ENCODE assay signal across 8 cellular contexts in genomic region chr19:50325310-50326100, GRCh38. TPM values are rescaled to one million over a fixed set of nuclear protein-coding genes. Genes with fewer than 3 reads are reported as not detected.
A peak's percentile ranks its signal among the peaks of the same experiment; 100 is the strongest.
DNase-seq lines count a peak whose midpoint lies in the region; TF ChIP-seq lines count a peak whose summit lies in the region.

No MANE protein-coding gene starts in this region.

- no TSS peak for BruUV-seq in A673 (replicated peaks; lab: Mats Ljungman, UMichigan)

- no peak overlapping the region for H2BK15ac ChIP-seq in mesendoderm (replicated peaks; ENCODE audit: low read depth)

- H3K27ac Mint-ChIP-seq in activated CD4-positive, alpha-beta T cell treated with anti-CD3 and anti-CD28 coated beads, Interleukin-2, amount 10 ng/mL, durations not matched to agents 7 days and 5 days: peak overlapping the region; percentile 60

- H3K79me1 ChIP-seq in mesendoderm (ENCODE audit: low read length): no peaks in the 10 kb centered on the region

- peak overlapping the region; percentile 67 for H3K56ac ChIP-seq in mesendoderm (ENCODE audit: low read length)

- CTCF ChIA-PET in A673 (lab: Charles Lee): interaction anchor here (0.9 kb wide), 1 partner anchor 32 kb away, joined by 3 read pairs; no protein-coding TSS in a partner anchor
- CTCF ChIA-PET in activated CD4-positive, alpha-beta T cell treated with anti-CD3 and anti-CD28 coated beads, Interleukin-2, amount 10 ng/mL, durations not matched to agents 7 days and 5 days (lab: Charles Lee): interaction anchor here (0.5 to 1.5 kb wide), 7 partner anchors 9 to 650 kb away, joined by 3 to 5 read pairs (median 3); no protein-coding TSS in a partner anchor

- H3K27ac ChIP-seq in A673 (ENCODE audit: low read depth, low read length, poor library complexity, severe bottlenecking): no peak overlapping the region
- no peak overlapping the region for H3K27ac ChIP-seq in mesendoderm (ENCODE audit: low read depth, low read length)
- no peak overlapping the region for H3K27ac ChIP-seq in ascending aorta

- H3K4me1 Mint-ChIP-seq in activated CD4-positive, alpha-beta T cell treated with anti-CD3 and anti-CD28 coated beads, Interleukin-2, amount 10 ng/mL, durations not matched to agents 7 days and 5 days: peaks cover 37% of the 10 kb centered on the region

- peaks cover 23% of the 10 kb centered on the region for H3K27me3 Mint-ChIP-seq in activated CD4-positive, alpha-beta T cell treated with anti-CD3 and anti-CD28 coated beads, Interleukin-2, amount 10 ng/mL, durations not matched to agents 7 days and 5 days

- TF ChIP-seq CTCF in A673 (conservative IDR thresholded peaks at IDR 0.05; ENCODE audit: low read depth, low read length) (no peak), ascending aorta (IDR thresholded peaks at IDR 0.05) (no peak)

- no CpG with 5 or more reads among the region's 48 CpGs for WGBS in mesendoderm (ENCODE audit: extremely low coverage, insufficient coverage, low lambda C conversion rate)

- H3K9ac ChIP-seq in mesendoderm (ENCODE audit: low read length): peak overlapping the region; percentile 63

- no peak overlapping the region for H2AK5ac ChIP-seq in mesendoderm (ENCODE audit: low read length)

- no peaks in the 10 kb centered on the region for H3K79me2 ChIP-seq in mesendoderm (ENCODE audit: control insufficient read depth, insufficient read depth, low read length)

- peaks cover 25% of the 10 kb centered on the region for H3K27me3 ChIP-seq in A673 (replicated peaks; ENCODE audit: insufficient read depth, low read depth, low read length, poor library complexity)
- H3K27me3 ChIP-seq in mesendoderm (ENCODE audit: insufficient read depth, low read length, poor library complexity): peaks cover 15% of the 10 kb centered on the region
- no peaks in the 10 kb centered on the region for H3K27me3 ChIP-seq in ascending aorta

- H3K4me1 ChIP-seq in A673 (ENCODE audit: insufficient read depth, low read length, poor library complexity, severe bottlenecking) (peaks cover 9% of the 10 kb centered on the region), mesendoderm (ENCODE audit: control insufficient read depth, low read depth, low read length) (peaks cover 2% of the 10 kb centered on the region), ascending aorta (peaks cover 3 to 17% of the 10 kb centered on the region in 2 donors)

- POLR2A ChIA-PET in A673 (lab: Charles Lee; ENCODE audit: low non-redundant PET): no interaction called here
- POLR2A ChIA-PET in activated CD4-positive, alpha-beta T cell treated with anti-CD3 and anti-CD28 coated beads, Interleukin-2, amount 10 ng/mL, durations not matched to agents 7 days and 5 days (lab: Charles Lee): interaction anchor here (0.5 kb wide), 1 partner anchor 23 kb away, joined by 4 read pairs; no protein-coding TSS in a partner anchor

- H3K4ac ChIP-seq in mesendoderm (ENCODE audit: low read depth, low read length): no peak overlapping the region

- no peaks in the 10 kb centered on the region for H3K9me3 ChIP-seq in A673 (ENCODE audit: low read depth, low read length, poor library complexity, severe bottlenecking)
- H3K9me3 ChIP-seq in ascending aorta: no peaks in the 10 kb centered on the region

- no peak overlapping the region for H2BK5ac ChIP-seq in mesendoderm (ENCODE audit: low read length)

- H3K4me3 ChIP-seq in A673 (ENCODE audit: low read depth, low read length, poor library complexity, severe bottlenecking) (peak overlapping the region; percentile 30), mesendoderm (ENCODE audit: low read length) (peak overlapping the region; percentile 25), ascending aorta (no peak overlapping the region)

- H3K36me3 ChIP-seq in A673 (ENCODE audit: insufficient read depth, low read length, poor library complexity, severe bottlenecking) (no peaks in the 10 kb centered on the region), mesendoderm (ENCODE audit: control insufficient read depth, insufficient read depth, low read length) (no peaks in the 10 kb centered on the region), ascending aorta (no peaks in the 10 kb centered on the region)

- DNase-seq in A673 (ENCODE audit: low spot score) (peak; percentile 86), GOT3 (lab: John Stamatoyannopoulos, UW) (peak; percentile 30), NCI-H510A treated with DMSO at 0.1 percent for 48 hours (lab: John Stamatoyannopoulos, UW) (peak; percentile 95), dermis blood vessel endothelial cell (peak; percentile 78), mesendoderm (peak; percentile 96), ascending aorta (ENCODE audit: low spot score in 2 of 2) (no peak)
- DNase-seq in activated CD4-positive, alpha-beta T cell treated with anti-CD3 and anti-CD28 coated beads, Interleukin-2, amount 10 ng/mL, durations not matched to agents 7 days and 5 days: peak; percentile 77
- peak; percentile 30 to 45 for DNase-seq in stimulated activated CD8-positive, alpha-beta memory T cell treated with anti-CD3 and anti-CD28 coated beads, Interleukin-7, amount 100 ng/mL, for 1 hour (ENCODE audit: low read depth in 2 of 2)

- no peak overlapping the region for H4K5ac ChIP-seq in mesendoderm (ENCODE audit: low read length)

- peaks cover 4% of the 10 kb centered on the region for H3K9me3 Mint-ChIP-seq in activated CD4-positive, alpha-beta T cell treated with anti-CD3 and anti-CD28 coated beads, Interleukin-2, amount 10 ng/mL, durations not matched to agents 7 days and 5 days

- H3K23ac ChIP-seq in mesendoderm (ENCODE audit: low read length): no peak overlapping the region

- H4K8ac ChIP-seq in mesendoderm (ENCODE audit: low read depth, low read length): no peak overlapping the region

- peak overlapping the region; percentile 36 for H3K4me2 ChIP-seq in mesendoderm (ENCODE audit: low read length)

- peaks cover 12% of the 10 kb centered on the region for H3K36me3 Mint-ChIP-seq in activated CD4-positive, alpha-beta T cell treated with anti-CD3 and anti-CD28 coated beads, Interleukin-2, amount 10 ng/mL, durations not matched to agents 7 days and 5 days (ENCODE audit: low read depth)

- H3K4me3 Mint-ChIP-seq in activated CD4-positive, alpha-beta T cell treated with anti-CD3 and anti-CD28 coated beads, Interleukin-2, amount 10 ng/mL, durations not matched to agents 7 days and 5 days: peak overlapping the region; percentile 58

- no peak overlapping the region for H3K18ac ChIP-seq in mesendoderm (ENCODE audit: low read length)

- intact Hi-C loops in A673 (cut with micrococcal nuclease; ENCODE audit: unreplicated experiment) (no loop called here), ascending aorta (cut with DNase I) (no loop called here)

- H2BK120ac ChIP-seq in mesendoderm (ENCODE audit: low read depth, low read length): no peak overlapping the region

RNA-seq across cellular contexts. Expression of gene KCNC3, which starts 3.7 kb away (rescaled TPM):
- 6.4 and 6.7 TPM in 2 replicates for total RNA-seq in A673 (2021)
- 1 to 10 TPM; 3.4 to 4.1 TPM for total RNA-seq in activated CD4-positive, alpha-beta T cell treated with anti-CD3 and anti-CD28 coated beads, Interleukin-2, amount 10 ng/mL, durations not matched to agents 7 days and 5 days
- total RNA-seq in dermis blood vessel endothelial cell: 0.51 TPM in 2 replicates
- polyA plus RNA-seq in mesendoderm (2013, experiment 1 of 2): 3.7 TPM
- polyA plus RNA-seq in mesendoderm (2013, experiment 2 of 2): 3.2 TPM
- 3.8 TPM for total RNA-seq in ascending aorta

RNA-seq across cellular contexts. Expression of gene NAPSA, which starts 39.9 kb away (rescaled TPM):
- total RNA-seq in A673 (2021): 0.47 and 0.63 TPM in 2 replicates
- total RNA-seq in activated CD4-positive, alpha-beta T cell treated with anti-CD3 and anti-CD28 coated beads, Interleukin-2, amount 10 ng/mL, durations not matched to agents 7 days and 5 days: 1 to 10 TPM; 1.7 to 1.9 TPM
- total RNA-seq in dermis blood vessel endothelial cell: not detected in 2 replicates
- polyA plus RNA-seq in mesendoderm (2013, experiment 1 of 2): 0.17 TPM
- 0.10 TPM for polyA plus RNA-seq in mesendoderm (2013, experiment 2 of 2)
- total RNA-seq in ascending aorta: 1.6 TPM

RNA-seq across cellular contexts. Expression of gene NR1H2, which starts 50.8 kb away (rescaled TPM):
- 42.7 and 45.0 TPM in 2 replicates for total RNA-seq in A673 (2021)
- 10 to 100 TPM; 55.2 to 62.2 TPM for total RNA-seq in activated CD4-positive, alpha-beta T cell treated with anti-CD3 and anti-CD28 coated beads, Interleukin-2, amount 10 ng/mL, durations not matched to agents 7 days and 5 days
- 83.6 and 92.5 TPM in 2 replicates for total RNA-seq in dermis blood vessel endothelial cell
- 19.2 TPM for polyA plus RNA-seq in mesendoderm (2013, experiment 1 of 2)
- polyA plus RNA-seq in mesendoderm (2013, experiment 2 of 2): 19.3 TPM
- total RNA-seq in ascending aorta: 150 TPM

RNA-seq across cellular contexts. Expression of gene POLD1, which starts 58.6 kb away (rescaled TPM):
- total RNA-seq in A673 (2021): 143 and 155 TPM in 2 replicates
- 100 to 1,000 TPM; 156 to 167 TPM for total RNA-seq in activated CD4-positive, alpha-beta T cell treated with anti-CD3 and anti-CD28 coated beads, Interleukin-2, amount 10 ng/mL, durations not matched to agents 7 days and 5 days
- total RNA-seq in dermis blood vessel endothelial cell: 40.8 and 77.4 TPM in 2 replicates
- polyA plus RNA-seq in mesendoderm (2013, experiment 1 of 2): 57.2 TPM
- 57.3 TPM for polyA plus RNA-seq in mesendoderm (2013, experiment 2 of 2)
- total RNA-seq in ascending aorta: 22.9 TPM

Comparison
In these comparisons a context has a peak if more than half of its experiments do, and no peak if none do; other contexts are left out.
1. DNase-seq: peak in A673 (single experiment), GOT3 (single experiment), NCI-H510A treated with DMSO at 0.1 percent for 48 hours (single experiment), activated CD4-positive, alpha-beta T cell treated with anti-CD3 and anti-CD28 coated beads, Interleukin-2, amount 10 ng/mL, durations not matched to agents 7 days and 5 days (single experiment), dermis blood vessel endothelial cell (single experiment), mesendoderm (single experiment) and stimulated activated CD8-positive, alpha-beta memory T cell treated with anti-CD3 and anti-CD28 coated beads, Interleukin-7, amount 100 ng/mL, for 1 hour (2 of 2); none in ascending aorta (0 of 2).
2. H3K4me3 ChIP-seq: peak in A673 (single experiment) and mesendoderm (single experiment); none in ascending aorta (0 of 2).